25 cellular contexts compared by ENCODE assay signal in genomic region chr2:190065839-190066238, GRCh38. TPM values are rescaled to one million over a fixed set of nuclear protein-coding genes. Genes with fewer than 3 reads are reported as not detected.
"Had no signal": no experiment of that assay in that cellular context is flagged by ENCODE, and none has a peak within 500 bp of the region (broad histone marks: within the 10 kb centered on the region; RNA-seq: fewer than 3 reads in every experiment).

No MANE protein-coding gene starts in this region.

- H3K36me3 Mint-ChIP-seq: activated naive CD4-positive, alpha-beta T cell treated with anti-CD3 and anti-CD28 coated beads, Interleukin-2, amount 10 ng/mL, durations not matched to agents 7 days and 5 days; activated naive CD8-positive, alpha-beta T cell treated with anti-CD3 and anti-CD28 coated beads for 36 hours had no signal

- H3K4me1 ChIP-seq: breast epithelium, Peyer's patch had no signal

- H3K9me3 ChIP-seq: breast epithelium, Peyer's patch, SJCRH30, SK-N-SH had no signal

- H3K4me3 Mint-ChIP-seq: activated CD4-positive, alpha-beta T cell treated with anti-CD3 and anti-CD28 coated beads for 36 hours; activated CD8-positive, alpha-beta T cell treated with anti-CD3 and anti-CD28 coated beads for 36 hours; activated naive CD4-positive, alpha-beta T cell treated with anti-CD3 and anti-CD28 coated beads, Interleukin-2, amount 10 ng/mL, durations not matched to agents 7 days and 5 days; activated naive CD8-positive, alpha-beta T cell treated with anti-CD3 and anti-CD28 coated beads for 36 hours; activated T-cell treated with anti-CD3 and anti-CD28 coated beads, Interleukin-2, amount 50 U/mL, for 72 hours had no signal

- H3K27ac Mint-ChIP-seq: activated CD4-positive, alpha-beta T cell treated with anti-CD3 and anti-CD28 coated beads for 36 hours; activated CD8-positive, alpha-beta T cell treated with anti-CD3 and anti-CD28 coated beads for 36 hours; activated naive CD4-positive, alpha-beta T cell treated with anti-CD3 and anti-CD28 coated beads, Interleukin-2, amount 10 ng/mL, durations not matched to agents 7 days and 5 days; activated naive CD8-positive, alpha-beta T cell treated with anti-CD3 and anti-CD28 coated beads for 36 hours; activated T-cell treated with anti-CD3 and anti-CD28 coated beads, Interleukin-2, amount 50 U/mL, for 72 hours; activated T-helper 2 cell treated with anti-CD3 and anti-CD28 coated beads, Interferon-gamma antibody, Interleukin-2, Interleukin-4, amounts not matched to agents 10 μg/mL and 5 μg/mL and 100 μg/mL, durations not matched to agents 14 hours and 24 hours and 36 hours had no signal

- ATAC-seq: activated CD4-positive, alpha-beta T cell treated with anti-CD3 and anti-CD28 coated beads for 36 hours; activated CD8-positive, alpha-beta T cell treated with anti-CD3 and anti-CD28 coated beads for 36 hours; activated T-cell treated with anti-CD3 and anti-CD28 coated beads, Interleukin-2, amount 50 U/mL, for 72 hours had no signal

- H3K27me3 ChIP-seq: breast epithelium, Peyer's patch, SJCRH30 had no signal

- H3K9me3 Mint-ChIP-seq: activated CD8-positive, alpha-beta T cell treated with anti-CD3 and anti-CD28 coated beads for 36 hours; activated naive CD4-positive, alpha-beta T cell treated with anti-CD3 and anti-CD28 coated beads, Interleukin-2, amount 10 ng/mL, durations not matched to agents 7 days and 5 days; activated naive CD8-positive, alpha-beta T cell treated with anti-CD3 and anti-CD28 coated beads for 36 hours; activated T-cell treated with anti-CD3 and anti-CD28 coated beads, Interleukin-2, amount 50 U/mL, for 72 hours; activated T-helper 2 cell treated with anti-CD3 and anti-CD28 coated beads, Interferon-gamma antibody, Interleukin-2, Interleukin-4, amounts not matched to agents 10 μg/mL and 5 μg/mL and 100 μg/mL, durations not matched to agents 14 hours and 24 hours and 36 hours had no signal

- H3K27me3 Mint-ChIP-seq: activated CD4-positive, alpha-beta T cell treated with anti-CD3 and anti-CD28 coated beads for 36 hours; activated naive CD4-positive, alpha-beta T cell treated with anti-CD3 and anti-CD28 coated beads, Interleukin-2, amount 10 ng/mL, durations not matched to agents 7 days and 5 days; activated naive CD8-positive, alpha-beta T cell treated with anti-CD3 and anti-CD28 coated beads for 36 hours had no signal

- DNase-seq: activated CD4-positive, alpha-beta T cell treated with anti-CD3 and anti-CD28 coated beads for 36 hours; activated CD8-positive, alpha-beta memory T cell treated with anti-CD3 and anti-CD28 coated beads, Interleukin-2, amount 50 U/mL, for 4 hours; activated CD8-positive, alpha-beta T cell treated with anti-CD3 and anti-CD28 coated beads for 36 hours; activated gamma-delta T cell treated with Interleukin-2 at 50 U/mL for 16 hours; activated naive CD4-positive, alpha-beta T cell treated with anti-CD3 and anti-CD28 coated beads, Interleukin-2, amount 10 ng/mL, durations not matched to agents 7 days and 5 days; activated naive CD8-positive, alpha-beta T cell treated with anti-CD3 and anti-CD28 coated beads for 36 hours; activated T-cell treated with anti-CD3 and anti-CD28 coated beads, Interleukin-2, amount 50 U/mL, for 72 hours; aorta; caudate nucleus; NCI-H1092; NCI-H1417; NCI-H1930; NCI-H345; NCI-H510A; NCI-H526 treated with DMSO at 0.1 percent for 48 hours; Peyer's patch; Right ventricle myocardium superior; SJCRH30; SK-N-SH; T-helper 1 cell had no signal

- H3K4me1 Mint-ChIP-seq: activated CD4-positive, alpha-beta T cell treated with anti-CD3 and anti-CD28 coated beads for 36 hours; activated naive CD4-positive, alpha-beta T cell treated with anti-CD3 and anti-CD28 coated beads, Interleukin-2, amount 10 ng/mL, durations not matched to agents 7 days and 5 days; activated naive CD8-positive, alpha-beta T cell treated with anti-CD3 and anti-CD28 coated beads for 36 hours had no signal

- H3K9ac ChIP-seq: SK-N-SH had no signal

- H3K36me3 ChIP-seq: breast epithelium, Peyer's patch, SJCRH30 had no signal

- H3K27ac ChIP-seq: breast epithelium, Peyer's patch, RWPE1, SJCRH30, VCaP had no signal

- H3K4me3 ChIP-seq: breast epithelium, Peyer's patch, SJCRH30 had no signal

- H3K4me2 ChIP-seq: SK-N-SH had no signal

RNA-seq across cellular contexts. Expression of gene MSTN, which starts 3.3 kb away (rescaled TPM):
- total RNA-seq: activated CD4-positive, alpha-beta T cell treated with anti-CD3 and anti-CD28 coated beads for 36 hours; activated CD8-positive, alpha-beta T cell treated with anti-CD3 and anti-CD28 coated beads for 36 hours; activated naive CD8-positive, alpha-beta T cell treated with anti-CD3 and anti-CD28 coated beads for 36 hours; activated T-cell treated with anti-CD3 and anti-CD28 coated beads, Interleukin-2, amount 50 U/mL, for 72 hours; activated T-helper 2 cell treated with anti-CD3 and anti-CD28 coated beads, Interferon-gamma antibody, Interleukin-2, Interleukin-4, amounts not matched to agents 10 μg/mL and 5 μg/mL and 100 μg/mL, durations not matched to agents 14 hours and 24 hours and 36 hours; Right ventricle myocardium superior; T-helper 2 cell treated with Interferon-gamma antibody and Interleukin-4, amounts not matched to agents 100 ng/mL and 5 ng/mL, for 36 hours had no signal
